In the genomic region with DNA sequence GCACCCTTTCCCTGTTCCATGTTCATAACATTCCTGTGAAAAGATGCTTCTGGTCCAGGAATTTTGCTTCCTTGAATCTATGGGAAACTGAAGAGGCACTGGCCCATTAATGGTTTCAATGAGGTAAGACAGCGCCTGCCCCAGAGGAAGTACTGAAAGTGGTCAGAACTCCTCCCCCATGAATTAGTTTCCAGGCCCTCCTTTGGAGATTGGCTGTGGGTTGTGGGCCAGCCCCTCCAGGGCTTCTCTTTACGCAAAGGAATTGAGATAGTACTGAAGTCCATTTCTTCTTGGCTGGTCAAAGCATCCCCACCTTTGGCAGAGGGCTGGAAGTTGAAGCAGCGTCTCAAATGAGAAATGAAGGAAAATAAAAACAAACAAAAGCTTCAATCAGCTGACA, we compare ENCODE assay signal across 27 cellular contexts.
"Had no signal": no experiment of that assay in that cellular context is flagged by ENCODE, and none has a peak within 500 bp of the region (broad histone marks: within the 10 kb centered on the region; RNA-seq: fewer than 3 reads in every experiment).

No MANE protein-coding gene starts in this region.

- H3K9me3 ChIP-seq: ovary, psoas muscle, right lobe of liver, sigmoid colon, spleen, suprapubic skin, testis, tibial artery, transverse colon, upper lobe of right lung, uterus had no signal

- H3K27ac ChIP-seq: neural progenitor cell, ovary, parathyroid adenoma, psoas muscle, right lobe of liver, sigmoid colon, skin epidermis, spleen, suprapubic skin, testis, tibial artery, transverse colon, upper lobe of right lung, uterus had no signal

- H3K27me3 ChIP-seq: neural progenitor cell, ovary, right lobe of liver, sigmoid colon, suprapubic skin, testis, tibial artery, transverse colon, upper lobe of right lung, uterus had no signal

- H3K4me1 ChIP-seq: neural progenitor cell, parathyroid adenoma, psoas muscle, right lobe of liver, sigmoid colon, spleen, suprapubic skin, tibial artery, upper lobe of right lung, uterus had no signal

- DNase-seq: natural killer cell; occipital lobe; ovary; posterior cingulate gyrus; psoas muscle; right lobe of liver; sigmoid colon; spleen; stimulated activated CD4-positive, alpha-beta T cell treated with anti-CD3 and anti-CD28 coated beads, Interleukin-12 subunit alpha, Interleukin-12 subunit beta, amount 100 ng/mL, for 4 hours; stimulated activated CD4-positive, alpha-beta T cell treated with anti-CD3 and anti-CD28 coated beads, Interleukin-1b, Interleukin-23, amount 100 ng/mL, for 48 hours; stimulated activated CD4-positive, alpha-beta T cell treated with anti-CD3 and anti-CD28 coated beads, Interleukin-4, amount 100 ng/mL, for 1 hour; stimulated activated CD4-positive, alpha-beta T cell treated with anti-CD3 and anti-CD28 coated beads, Interleukin-4, amount 100 ng/mL, for 4 hours; stimulated activated CD8-positive, alpha-beta memory T cell treated with anti-CD3 and anti-CD28 coated beads, Interleukin-4, amount 100 ng/mL, for 48 hours; stimulated activated naive CD4-positive, alpha-beta T cell; stimulated activated naive CD8-positive, alpha-beta T cell treated with anti-CD3 and anti-CD28 coated beads, Interleukin-15, amount 100 ng/mL, for 72 hours; stimulated activated naive CD8-positive, alpha-beta T cell treated with anti-CD3 and anti-CD28 coated beads, Interleukin-15, Interleukin-2, amounts not matched to agents 100 U/mL and 50 U/mL, for 24 hours; substantia nigra; testis; tibial artery; transverse colon; upper lobe of right lung; uterus had no signal

- H3K4me3 ChIP-seq: neural progenitor cell, ovary, psoas muscle, right lobe of liver, sigmoid colon, skin epidermis, smooth muscle cell, spleen, suprapubic skin, testis, tibial artery, transverse colon, upper lobe of right lung, uterus had no signal

- H3K36me3 ChIP-seq: neural progenitor cell, ovary, right lobe of liver, sigmoid colon, spleen, suprapubic skin, tibial artery, transverse colon, upper lobe of right lung, uterus had no signal
